ENCODE assay signal across 10 cellular contexts in the genomic region with DNA sequence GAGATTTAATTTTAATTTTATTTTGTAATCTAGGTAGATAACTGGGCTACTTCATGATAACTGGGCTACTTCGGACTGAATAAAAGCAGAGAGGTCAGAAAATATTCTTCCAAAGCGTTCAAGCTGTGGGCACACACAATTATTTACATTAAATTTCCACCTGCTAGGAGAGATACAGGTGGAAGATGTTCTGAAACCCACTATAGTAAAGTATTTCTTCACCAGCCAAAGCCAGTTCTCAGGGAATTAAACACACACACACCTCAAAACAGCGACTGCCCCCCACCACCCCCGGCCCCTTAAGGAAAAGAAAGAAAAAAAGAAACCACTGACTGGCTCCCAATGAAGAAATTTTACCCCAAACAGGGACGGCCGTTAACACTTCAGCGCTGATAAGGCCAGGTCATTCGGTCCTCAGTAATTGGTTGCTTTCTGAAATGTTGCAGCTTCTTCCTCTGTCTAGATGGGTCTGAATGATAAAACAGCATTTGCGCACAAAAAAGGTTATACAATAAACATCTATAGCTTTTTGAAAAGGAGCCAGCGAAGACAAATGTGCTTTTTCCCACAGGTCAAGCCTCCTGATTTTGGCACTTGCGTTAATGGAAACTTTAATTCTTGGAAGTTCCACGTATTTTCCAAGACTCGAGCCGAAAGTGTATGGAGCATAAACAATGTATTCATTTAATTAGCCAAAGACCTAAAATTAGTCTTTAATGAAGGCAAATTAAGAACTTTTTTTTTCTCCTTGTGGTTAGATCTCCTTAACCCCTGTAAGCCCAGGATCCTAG. TPM values are rescaled to one million over a fixed set of nuclear protein-coding genes. Genes with fewer than 3 reads are reported as not detected.
DNase-seq lines count a peak whose midpoint lies in the region; ATAC-seq and TF ChIP-seq lines count a peak whose summit lies in the region.
"Had no signal": no experiment of that assay in that cellular context is flagged by ENCODE, and none has a peak within 500 bp of the region (broad histone marks: within the 10 kb centered on the region; RNA-seq: fewer than 3 reads in every experiment).

No MANE protein-coding gene starts in this region.

- H3K9me3 Mint-ChIP-seq in activated naive CD4-positive, alpha-beta T cell treated with anti-CD3 and anti-CD28 coated beads, Interleukin-2, amount 50 U/mL, for 24 hours, result no peaks in the 10 kb centered on the region
- H3K9me3 Mint-ChIP-seq in activated naive CD4-positive, alpha-beta T cell treated with anti-CD3 and anti-CD28 coated beads, Interleukin-2, amount 50 U/mL, for 72 hours, result no peaks in the 10 kb centered on the region
- H3K9me3 Mint-ChIP-seq: central memory CD8-positive, alpha-beta T cell had no signal

- H3K36me3 ChIP-seq in muscle layer of duodenum (ENCODE audit: control insufficient read depth in 1 of 2, insufficient read depth in 2 of 2, low read length in 2 of 2), result no peaks in the 10 kb centered on the region
- no peaks in the 10 kb centered on the region for H3K36me3 ChIP-seq in upper lobe of right lung

- H3K36me3 Mint-ChIP-seq in activated naive CD4-positive, alpha-beta T cell treated with anti-CD3 and anti-CD28 coated beads, Interleukin-2, amount 50 U/mL, for 24 hours, result no peaks in the 10 kb centered on the region
- no peaks in the 10 kb centered on the region for H3K36me3 Mint-ChIP-seq in activated naive CD4-positive, alpha-beta T cell treated with anti-CD3 and anti-CD28 coated beads, Interleukin-2, amount 50 U/mL, for 72 hours

- no peak for ATAC-seq in activated naive CD4-positive, alpha-beta T cell treated with anti-CD3 and anti-CD28 coated beads, Interleukin-2, amount 50 U/mL, for 72 hours
- ATAC-seq in upper lobe of right lung (no peak), GM19452 (IDR thresholded peaks at IDR 0.05; ENCODE audit: unreplicated experiment) (no peak)

- H3K27me3 ChIP-seq in muscle layer of duodenum (ENCODE audit: low read depth, low read length) (no peaks in the 10 kb centered on the region), upper lobe of right lung (peaks cover 4% of the 10 kb centered on the region)

- H3K4me3 ChIP-seq in epithelial cell of proximal tubule (ENCODE audit: low read depth, low read length), result peak overlapping the region; percentile 57
- H3K4me3 ChIP-seq in muscle layer of duodenum (ENCODE audit: low read depth in 1 of 2, low read length in 2 of 2), result peak overlapping the region; percentile 43 to 49
- H3K4me3 ChIP-seq in upper lobe of right lung, result peak overlapping the region; percentile 63

- H3K4me1 ChIP-seq in muscle layer of duodenum (ENCODE audit: control insufficient read depth in 1 of 2, insufficient read depth in 2 of 2, low read length in 2 of 2) (no peaks in the 10 kb centered on the region), upper lobe of right lung (peaks cover 3% of the 10 kb centered on the region)

- peaks cover 44% of the 10 kb centered on the region for H3K27me3 Mint-ChIP-seq in activated naive CD4-positive, alpha-beta T cell treated with anti-CD3 and anti-CD28 coated beads, Interleukin-2, amount 50 U/mL, for 24 hours

- intact Hi-C loops in upper lobe of right lung (cut with DNase I), result no loop called here

- H3K27ac Mint-ChIP-seq in activated naive CD4-positive, alpha-beta T cell treated with anti-CD3 and anti-CD28 coated beads, Interleukin-2, amount 50 U/mL, for 24 hours, result no peak overlapping the region
- no peak overlapping the region for H3K27ac Mint-ChIP-seq in activated naive CD4-positive, alpha-beta T cell treated with anti-CD3 and anti-CD28 coated beads, Interleukin-2, amount 50 U/mL, for 72 hours

- TF ChIP-seq CTCF in epithelial cell of proximal tubule (conservative IDR thresholded peaks at IDR 0.05; ENCODE audit: low read depth, low read length) (no peak), upper lobe of right lung (IDR thresholded peaks at IDR 0.05) (no peak)

- H3K4me1 Mint-ChIP-seq in activated naive CD4-positive, alpha-beta T cell treated with anti-CD3 and anti-CD28 coated beads, Interleukin-2, amount 50 U/mL, for 24 hours, result peaks cover 16% of the 10 kb centered on the region
- H3K4me1 Mint-ChIP-seq: central memory CD8-positive, alpha-beta T cell had no signal

- H3K4me3 Mint-ChIP-seq in activated naive CD4-positive, alpha-beta T cell treated with anti-CD3 and anti-CD28 coated beads, Interleukin-2, amount 50 U/mL, for 24 hours, result peak overlapping the region; percentile 67

- H3K27ac ChIP-seq in muscle layer of duodenum (ENCODE audit: low read length), result peak overlapping the region; percentile 88
- peak overlapping the region; percentile 80 for H3K27ac ChIP-seq in upper lobe of right lung

- DNase-seq in activated naive CD4-positive, alpha-beta T cell treated with anti-CD3 and anti-CD28 coated beads, Interleukin-2, amount 50 U/mL, for 72 hours (ENCODE audit: low spot score in 2 of 2), result no peak
- DNase-seq in epithelial cell of proximal tubule (ENCODE audit: low read depth) (no peak), upper lobe of right lung (no peak), epidermal melanocyte (ENCODE audit: insufficient read length, low spot score) (no peak)
- DNase-seq in stimulated activated CD4-positive, alpha-beta T cell treated with anti-CD3 and anti-CD28 coated beads, Interleukin-1b, Interleukin-23, amount 100 ng/mL, for 48 hours, result no peak
- DNase-seq: NCI-H187 treated with DMSO at 0.1 percent for 48 hours had no signal

- no peaks in the 10 kb centered on the region for H3K9me3 ChIP-seq in muscle layer of duodenum (ENCODE audit: control insufficient read depth in 1 of 2, low read length in 2 of 2)
- H3K9me3 ChIP-seq in upper lobe of right lung, result no peaks in the 10 kb centered on the region

RNA-seq across cellular contexts. Expression of a gene that starts 0.8 kb away (rescaled TPM):
- not detected for total RNA-seq in activated naive CD4-positive, alpha-beta T cell treated with anti-CD3 and anti-CD28 coated beads, Interleukin-2, amount 50 U/mL, for 72 hours
- total RNA-seq in epithelial cell of proximal tubule, result 0.06 TPM in 1 of 2 replicates, not detected in the other
- total RNA-seq in upper lobe of right lung, result 20.9 TPM

Comparison
In these comparisons a context has a peak if more than half of its experiments do, and no peak if none do; other contexts are left out.
1. RNA of a gene that starts 0.8 kb away (total RNA-seq): 20.9 TPM in upper lobe of right lung (single experiment); 0.06 TPM in epithelial cell of proximal tubule and not detected in activated naive CD4-positive, alpha-beta T cell treated with anti-CD3 and anti-CD28 coated beads, Interleukin-2, amount 50 U/mL, for 72 hours; every median in the first group is over 10 times any median in the second.
2. Peak in every context shown above with its lines, with median percentiles within 50 percentile points of each other: H3K4me3 ChIP-seq.